In genomic region chr17:8221663-8222379, GRCh38 we compare ENCODE assay signal across 8 cellular contexts. TPM values are rescaled to one million over a fixed set of nuclear protein-coding genes. Genes with fewer than 3 reads are reported as not detected.
DNase-seq lines count a peak whose midpoint lies in the region; ATAC-seq, FAIRE-seq and TF ChIP-seq lines count a peak whose summit lies in the region.

No MANE protein-coding gene starts in this region.

- H3K9me3 Mint-ChIP-seq in memory B cell: no peaks in the 10 kb centered on the region

- peak; percentile 8 for FAIRE-seq in GM19239 (lab: Jason Lieb, UNC)

- TF ChIP-seq CTCF in BJ (IDR thresholded peaks at IDR 0.05; ENCODE audit: insufficient read depth, low read depth, low read length): no peak

- peak; percentile 64 for DNase-seq in BJ (ENCODE audit: low read depth)
- peak; percentile 23 for DNase-seq in GM19239 (ENCODE audit: insufficient read length, low spot score)
- DNase-seq in NCI-H82 treated with DMSO at 0.1 percent for 48 hours (lab: John Stamatoyannopoulos, UW; ENCODE audit: unreplicated experiment): peak; percentile 96
- peak; percentile 72 to 79 for DNase-seq in activated CD8-positive, alpha-beta memory T cell treated with anti-CD3 and anti-CD28 coated beads for 1 hour (ENCODE audit: extremely low read depth in 1 of 2, low read depth in 1 of 2)
- DNase-seq in effector CD4-positive, alpha-beta T cell: peak; percentile 85
- peak; percentile 95 for DNase-seq in memory B cell (ENCODE audit: low spot score in 2 of 2)
- peak; percentile 90 for DNase-seq in stimulated activated CD8-positive, alpha-beta memory T cell treated with anti-CD3 and anti-CD28 coated beads, Interleukin-12 subunit alpha, Interleukin-12 subunit beta, amount 100 ng/mL, for 1 hour (ENCODE audit: low read depth)

- peak; percentile 34 for ATAC-seq in HG03457 (IDR thresholded peaks at IDR 0.05; ENCODE audit: unreplicated experiment)
- peak; percentile 61 for ATAC-seq in memory B cell (ENCODE audit: low read depth)

- H3K27me3 Mint-ChIP-seq in memory B cell: no peaks in the 10 kb centered on the region

- POLR2A ChIA-PET in BJ (lab: Charles Lee): interaction anchor here (0.7 to 0.8 kb wide), 3 partner anchors 26 to 35 kb away, joined by 3 to 10 read pairs (median 3); partner anchors contain the start of gene CTC1

- H3K4me3 Mint-ChIP-seq in memory B cell: peak overlapping the region; percentile 94

- no peaks in the 10 kb centered on the region for H3K36me3 ChIP-seq in BJ (ENCODE audit: control insufficient read depth, insufficient read depth, low read length)

- H3K4me1 Mint-ChIP-seq in memory B cell: peaks cover 45% of the 10 kb centered on the region

- no peaks in the 10 kb centered on the region for H3K27me3 ChIP-seq in BJ (ENCODE audit: control insufficient read depth, insufficient read depth, low read length)

- peaks cover 7% of the 10 kb centered on the region for H3K36me3 Mint-ChIP-seq in memory B cell

- H3K27ac Mint-ChIP-seq in memory B cell: peak overlapping the region; percentile 100

- CTCF ChIA-PET in BJ (lab: Yijun Ruan, JAX): interaction anchor here (0.8 to 4.8 kb wide), 14 partner anchors 28 to 147 kb away, joined by 3 to 21 read pairs (median 4); partner anchors contain the start of genes ALOX12B, ALOXE3 and BORCS6

- H3K4me3 ChIP-seq in BJ (ENCODE audit: low read depth, low read length): peak overlapping the region; percentile 53

RNA-seq across cellular contexts. Expression of gene AURKB, which starts 11.4 kb away (rescaled TPM):
- polyA plus RNA-seq in BJ (2011; rRNA removed): 13.4 and 26.1 TPM in 2 replicates
- 16.9 and 28.3 TPM in 2 replicates for polyA minus RNA-seq in BJ (2011; rRNA and poly(A)+ RNA removed)

RNA-seq across cellular contexts. Expression of gene CTC1, which starts 26.0 kb away (rescaled TPM):
- 5.4 and 9.2 TPM in 2 replicates for polyA plus RNA-seq in BJ (2011; rRNA removed)
- 10.5 and 12.9 TPM in 2 replicates for polyA minus RNA-seq in BJ (2011; rRNA and poly(A)+ RNA removed)

RNA-seq across cellular contexts. Expression of gene PFAS, which starts 27.3 kb away (rescaled TPM):
- 12.2 and 15.6 TPM in 2 replicates for polyA plus RNA-seq in BJ (2011; rRNA removed)
- polyA minus RNA-seq in BJ (2011; rRNA and poly(A)+ RNA removed): 18.9 and 23.6 TPM in 2 replicates

RNA-seq across cellular contexts. Expression of gene BORCS6, which starts 31.8 kb away (rescaled TPM):
- 3.0 and 4.5 TPM in 2 replicates for polyA plus RNA-seq in BJ (2011; rRNA removed)
- 2.8 and 3.4 TPM in 2 replicates for polyA minus RNA-seq in BJ (2011; rRNA and poly(A)+ RNA removed)

RNA-seq across cellular contexts. Expression of gene TMEM107, which starts 45.6 kb away (rescaled TPM):
- polyA plus RNA-seq in BJ (2011; rRNA removed): 13.6 and 14.5 TPM in 2 replicates
- 52.2 and 57.1 TPM in 2 replicates for polyA minus RNA-seq in BJ (2011; rRNA and poly(A)+ RNA removed)

Comparison
In these comparisons a context has a peak if more than half of its experiments do, and no peak if none do; other contexts are left out.
1. Peak in every context shown above with its lines: DNase-seq, ATAC-seq and H3K4me3 ChIP-seq.
2. DNase-seq: peak in every context shown above with its lines; median percentile 96 in NCI-H82 treated with DMSO at 0.1 percent for 48 hours; 95 in memory B cell; 90 in stimulated activated CD8-positive, alpha-beta memory T cell treated with anti-CD3 and anti-CD28 coated beads, Interleukin-12 subunit alpha, Interleukin-12 subunit beta, amount 100 ng/mL, for 1 hour; 85 in effector CD4-positive, alpha-beta T cell; 76 in activated CD8-positive, alpha-beta memory T cell treated with anti-CD3 and anti-CD28 coated beads for 1 hour; 64 in BJ; 23 in GM19239.